15 cellular contexts compared by ENCODE assay signal in the genomic region with DNA sequence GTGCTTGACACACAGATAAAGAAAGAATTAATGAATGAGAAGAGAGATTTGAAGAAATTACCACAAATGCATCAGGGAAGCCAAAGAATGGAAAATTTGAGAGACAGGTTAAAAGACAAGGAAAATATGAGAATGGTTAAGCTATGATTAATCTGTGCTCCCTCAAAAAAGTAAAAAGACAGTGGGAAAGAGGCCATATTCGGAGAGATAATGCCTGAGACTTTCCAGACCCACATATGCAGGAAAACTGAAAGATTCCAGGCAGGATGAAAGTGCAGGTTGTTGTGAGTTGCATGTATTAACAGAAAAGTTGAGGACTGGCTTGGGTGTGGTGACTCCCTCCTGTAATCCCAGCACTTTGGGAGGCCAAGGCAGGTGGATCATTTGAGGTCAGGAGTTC.
A peak's percentile ranks its signal among the peaks of the same experiment; 100 is the strongest.
DNase-seq lines count a peak whose midpoint lies in the region; ATAC-seq, FAIRE-seq and TF ChIP-seq lines count a peak whose summit lies in the region.
"Had no signal": no experiment of that assay in that cellular context is flagged by ENCODE, and none has a peak within 500 bp of the region (broad histone marks: within the 10 kb centered on the region; RNA-seq: fewer than 3 reads in every experiment).

No MANE protein-coding gene starts in this region.

- no peaks in the 10 kb centered on the region for H3K9me3 Mint-ChIP-seq in stimulated activated memory B cell treated with anti-CD40 and anti-IgM and Interleukin-4, amounts not matched to agents 10 μg/mL and 1 μg/mL and 100 μg/mL, for 72 hours
- H3K9me3 Mint-ChIP-seq: CD4-positive, CD25-positive, alpha-beta regulatory T cell; HFFc6 had no signal

- no peaks in the 10 kb centered on the region for H3K79me2 ChIP-seq in HCT116 (ENCODE audit: insufficient read depth, low read length)
- H3K79me2 ChIP-seq in PC-9 (ENCODE audit: low read depth): no peaks in the 10 kb centered on the region
- H3K79me2 ChIP-seq in K562 (ENCODE audit: control insufficient read depth, insufficient read depth, low read length): no peaks in the 10 kb centered on the region
- no peaks in the 10 kb centered on the region for H3K79me2 ChIP-seq in hepatocyte

- in situ Hi-C loops in K562 (cut with MboI): no loop called here

- TF ChIP-seq POLR2A in HCT116 (IDR thresholded peaks at IDR 0.05; ENCODE audit: borderline replicate concordance, extremely low read depth, insufficient read depth, insufficient read length): no peak
- no peak for TF ChIP-seq POLR2A in K562 (conservative IDR thresholded peaks at IDR 0.05)

- FAIRE-seq in K562 (lab: Jason Lieb, UNC) (no peak), small intestine (lab: Jason Lieb, UNC) (no peak)
- FAIRE-seq: H1 had no signal

- H3K36me3 ChIP-seq in HCT116 (ENCODE audit: control insufficient read depth in 1 of 2, insufficient read depth in 2 of 2, low read length in 2 of 2): no peaks in the 10 kb centered on the region
- H3K36me3 ChIP-seq in PC-9 (ENCODE audit: low read depth): no peaks in the 10 kb centered on the region
- H3K36me3 ChIP-seq in K562 (ENCODE audit: control insufficient read depth, insufficient read depth, low read length): no peaks in the 10 kb centered on the region
- no peaks in the 10 kb centered on the region for H3K36me3 ChIP-seq in hepatocyte (replicated peaks; ENCODE audit: insufficient read depth, low read depth)
- H3K36me3 ChIP-seq in small intestine (ENCODE audit: control insufficient read depth in 2 of 2, insufficient read depth in 2 of 2, low read length in 2 of 2): no peaks in the 10 kb centered on the region
- H3K36me3 ChIP-seq: BLaER1, HAP-1 had no signal

- RAD21 ChIA-PET in HCT116 (lab: Charles Lee; ENCODE audit: low non-redundant PET in 1 of 2, low total read pairs in 2 of 2, uncharacterized antibody in 2 of 2, unreplicated experiment in 2 of 2): no interaction called here

- WGBS in K562 (ENCODE audit: insufficient coverage, low coverage, missing lambda C conversion rate): 7% methylated on average over 1 of the region's 1 CpG
- 54% methylated on average over 1 of the region's 1 CpG for WGBS in hepatocyte (ENCODE audit: low lambda C conversion rate, missing lambda C conversion rate)
- 53 to 75% (median 61%) methylated on average over 1 of the region's 1 CpG for WGBS in small intestine, 3 donors

- H3K4me2 ChIP-seq in HCT116 (ENCODE audit: low read length): peak overlapping the region; percentile 55; the same call in 1 of the 2 replicates
- H3K4me2 ChIP-seq in PC-9: no peak overlapping the region
- H3K4me2 ChIP-seq in K562 (ENCODE audit: insufficient read depth, low read length): no peak overlapping the region
- H3K4me2 ChIP-seq in hepatocyte: no peak overlapping the region
- H3K4me2 ChIP-seq: BLaER1 had no signal

- BruUV-seq in HCT116 (replicated peaks; lab: Mats Ljungman, UMichigan): no TSS peak
- BruUV-seq in PC-9 (replicated peaks; lab: Mats Ljungman, UMichigan): no TSS peak
- no TSS peak for BruUV-seq in K562 (replicated peaks; lab: Mats Ljungman, UMichigan)

- no peak overlapping the region for H3K4me3 Mint-ChIP-seq in stimulated activated memory B cell treated with anti-CD40 and anti-IgM and Interleukin-4, amounts not matched to agents 10 μg/mL and 1 μg/mL and 100 μg/mL, for 72 hours
- H3K4me3 Mint-ChIP-seq: CD4-positive, CD25-positive, alpha-beta regulatory T cell; HFFc6 had no signal

- H2AFZ ChIP-seq in HCT116 (ENCODE audit: low read depth, low read length, poor library complexity, severe bottlenecking) (no peak overlapping the region), PC-9 (no peak overlapping the region), K562 (ENCODE audit: low read depth, low read length) (no peak overlapping the region), hepatocyte (no peak overlapping the region)

- H3K4me1 Mint-ChIP-seq in stimulated activated memory B cell treated with anti-CD40 and anti-IgM and Interleukin-4, amounts not matched to agents 10 μg/mL and 1 μg/mL and 100 μg/mL, for 72 hours: peaks cover 42% of the 10 kb centered on the region

- H3K9me3 ChIP-seq in HCT116 (ENCODE audit: control insufficient read depth in 1 of 2, insufficient read depth in 1 of 2, low read depth in 1 of 2, low read length in 2 of 2): no peaks in the 10 kb centered on the region
- H3K9me3 ChIP-seq in PC-9 (ENCODE audit: insufficient read depth, low read depth): no peaks in the 10 kb centered on the region
- no peaks in the 10 kb centered on the region for H3K9me3 ChIP-seq in K562 (replicated peaks; ENCODE audit: control insufficient read depth, insufficient read depth, low read depth, low read length)
- no peaks in the 10 kb centered on the region for H3K9me3 ChIP-seq in hepatocyte (ENCODE audit: low read depth)
- H3K9me3 ChIP-seq in small intestine (ENCODE audit: control insufficient read depth, low read depth): no peaks in the 10 kb centered on the region
- H3K9me3 ChIP-seq: BLaER1, HAP-1 had no signal

- H3F3A ChIP-seq in PC-9 (ENCODE audit: insufficient read depth, low read depth): peaks cover 27% of the 10 kb centered on the region; the same call in 1 of the 2 replicates

- TF ChIP-seq EP300 in K562 (IDR thresholded peaks at IDR 0.05; ENCODE audit: low read length): no peak

- H3K4me1 ChIP-seq in HCT116 (ENCODE audit: control insufficient read depth in 1 of 2, insufficient read depth in 2 of 2, low read length in 2 of 2) (peaks cover 6 to 10% of the 10 kb centered on the region in 2 experiments), PC-9 (replicated peaks; ENCODE audit: insufficient read depth) (peaks cover 53% of the 10 kb centered on the region), K562 (replicated peaks in 1 of 2; ENCODE audit: control insufficient read depth in 2 of 2, insufficient read depth in 2 of 2, low read length in 2 of 2) (peaks cover 11 to 23% of the 10 kb centered on the region in 2 experiments; a peak in 4 of 5 replicates), hepatocyte (ENCODE audit: insufficient read depth) (no peaks in the 10 kb centered on the region), small intestine (ENCODE audit: control insufficient read depth in 2 of 2, insufficient read depth in 1 of 2, low read depth in 1 of 2, low read length in 1 of 2) (peaks cover 0 to 2% of the 10 kb centered on the region in 2 donors)
- H3K4me1 ChIP-seq: HAP-1 had no signal

- intact Hi-C loops in HCT116 (cut with micrococcal nuclease): no loop called here
- intact Hi-C loops in PC-9 (cut with micrococcal nuclease; ENCODE audit: unreplicated experiment): loop anchor here (5.0 to 10.0 kb wide), 3 partner anchors 84 to 606 kb away; no protein-coding TSS in a partner anchor
- intact Hi-C loops in K562 (cut with micrococcal nuclease): no loop called here

- no peak for DNase-seq in HCT116 (ENCODE audit: low read depth, low spot score)
- DNase-seq in PC-9: no peak
- no peak for DNase-seq in K562 (ENCODE audit: extremely low read depth in 1 of 4, low spot score in 3 of 4)
- no peak for DNase-seq in hepatocyte (ENCODE audit: low spot score)
- DNase-seq in small intestine: no peak
- DNase-seq in HuH-7.5 (ENCODE audit: low spot score): no peak
- DNase-seq: 8988T; AML-193; CD4-positive, CD25-positive, alpha-beta regulatory T cell; GF-D8 had no signal

- H3K36me3 Mint-ChIP-seq in stimulated activated memory B cell treated with anti-CD40 and anti-IgM and Interleukin-4, amounts not matched to agents 10 μg/mL and 1 μg/mL and 100 μg/mL, for 72 hours: no peaks in the 10 kb centered on the region
- H3K36me3 Mint-ChIP-seq: CD4-positive, CD25-positive, alpha-beta regulatory T cell had no signal

- no peaks in the 10 kb centered on the region for H3K9me2 ChIP-seq in HCT116 (ENCODE audit: insufficient read depth)
- H3K9me2 ChIP-seq in PC-9 (ENCODE audit: insufficient read depth): no peaks in the 10 kb centered on the region
- no peaks in the 10 kb centered on the region for H3K9me2 ChIP-seq in hepatocyte (replicated peaks; ENCODE audit: insufficient read depth)

- H3K27me3 Mint-ChIP-seq in stimulated activated memory B cell treated with anti-CD40 and anti-IgM and Interleukin-4, amounts not matched to agents 10 μg/mL and 1 μg/mL and 100 μg/mL, for 72 hours: no peaks in the 10 kb centered on the region

- TF ChIP-seq RAD21 in HCT116 (IDR thresholded peaks at IDR 0.05; ENCODE audit: low read depth) (no peak), K562 (CRISPR knock-in tag; conservative IDR thresholded peaks at IDR 0.05 in 1 of 2, IDR thresholded peaks at IDR 0.05 in 1 of 2) (no peak)

- no peak for TF ChIP-seq CTCF in HCT116 (IDR thresholded peaks at IDR 0.05 in 2 of 3, conservative IDR thresholded peaks at IDR 0.05 in 1 of 3; ENCODE audit: borderline replicate concordance in 1 of 3, insufficient read depth in 1 of 3, low read depth in 2 of 3, low read length in 2 of 3)
- no peak for TF ChIP-seq CTCF in PC-9 (conservative IDR thresholded peaks at IDR 0.05)
- TF ChIP-seq CTCF in K562 (IDR thresholded peaks at IDR 0.05 in 2 of 3, conservative IDR thresholded peaks at IDR 0.05 in 1 of 3; ENCODE audit: insufficient read depth in 2 of 3, low read depth in 1 of 3, low read length in 3 of 3): no peak
- no peak for TF ChIP-seq CTCF in hepatocyte (IDR thresholded peaks at IDR 0.05; ENCODE audit: poor library complexity)

- H3K4me3 ChIP-seq in HCT116 (replicated peaks in 1 of 2; ENCODE audit: low read depth in 1 of 2, low read length in 2 of 2) (no peak overlapping the region), PC-9 (no peak overlapping the region), K562 (no peak overlapping the region), hepatocyte (no peak overlapping the region), small intestine (ENCODE audit: low read depth in 1 of 2, low read length in 2 of 2) (no peak overlapping the region)
- H3K4me3 ChIP-seq: BLaER1, HAP-1 had no signal

- H3K9ac ChIP-seq in HCT116 (ENCODE audit: low read length) (no peak overlapping the region), K562 (ENCODE audit: insufficient read depth in 1 of 2, low read depth in 2 of 2, low read length in 2 of 2) (no peak overlapping the region)
- H3K9ac ChIP-seq: BLaER1 had no signal

- H3K9me1 ChIP-seq in K562 (ENCODE audit: control insufficient read depth, insufficient read depth, low read length): no peaks in the 10 kb centered on the region

- H3K27ac ChIP-seq in HCT116 (ENCODE audit: low read depth, low read length) (no peak overlapping the region), PC-9 (0 out of 2 replicates have a peak overlapping the region, but pooled peaks have one; percentile 44), K562 (ENCODE audit: extremely low read depth, low read depth, low read length) (no peak overlapping the region), hepatocyte (no peak overlapping the region), small intestine (ENCODE audit: low read depth in 1 of 2, low read length in 1 of 2) (no peak overlapping the region)
- H3K27ac ChIP-seq: BLaER1 had no signal

- no peaks in the 10 kb centered on the region for H4K20me1 ChIP-seq in HCT116 (ENCODE audit: insufficient read depth)
- H4K20me1 ChIP-seq in PC-9 (ENCODE audit: insufficient read depth): no peaks in the 10 kb centered on the region
- no peaks in the 10 kb centered on the region for H4K20me1 ChIP-seq in K562 (replicated peaks; ENCODE audit: control insufficient read depth, insufficient read depth, low read length)
- no peaks in the 10 kb centered on the region for H4K20me1 ChIP-seq in hepatocyte (ENCODE audit: insufficient read depth, poor library complexity, severe bottlenecking)

- H3K27ac Mint-ChIP-seq in stimulated activated memory B cell treated with anti-CD40 and anti-IgM and Interleukin-4, amounts not matched to agents 10 μg/mL and 1 μg/mL and 100 μg/mL, for 72 hours: peak overlapping the region; percentile 27
- H3K27ac Mint-ChIP-seq: HFFc6 had no signal

- CTCF ChIA-PET in HCT116 (lab: Charles Lee): interaction anchor here (0.6 to 1.6 kb wide), 3 partner anchors 14 to 997 kb away, joined by 3 to 7 read pairs (median 4); partner anchors contain the start of gene TLE3
- CTCF ChIA-PET in PC-9 (lab: Charles Lee): no interaction called here
- CTCF ChIA-PET in K562 (lab: Yijun Ruan, JAX; ENCODE audit: low intra/inter-chr PET ratio): no interaction called here

- H3K27me3 ChIP-seq in HCT116 (ENCODE audit: insufficient read depth, low read length) (no peaks in the 10 kb centered on the region; the same call in 1 of the 2 replicates), PC-9 (ENCODE audit: insufficient read depth, low read depth) (no peaks in the 10 kb centered on the region), K562 (ENCODE audit: control insufficient read depth in 2 of 2, insufficient read depth in 2 of 2, low read length in 2 of 2) (no peaks in the 10 kb centered on the region), hepatocyte (no peaks in the 10 kb centered on the region), small intestine (ENCODE audit: control insufficient read depth in 2 of 2, insufficient read depth in 2 of 2, low read length in 2 of 2) (no peaks in the 10 kb centered on the region)
- H3K27me3 ChIP-seq: BLaER1 had no signal

- POLR2A ChIA-PET in HCT116 (lab: Charles Lee) (interaction anchor here (0.6 kb wide), 1 partner anchor 27 kb away, joined by 3 read pairs; no protein-coding TSS in a partner anchor), PC-9 (lab: Charles Lee; ENCODE audit: unreplicated experiment) (no interaction called here), K562 (lab: Yijun Ruan, JAX) (no interaction called here)

- ATAC-seq in HCT116 (no peak), K562 (no peak)
- ATAC-seq in stimulated activated memory B cell treated with anti-CD40 and anti-IgM and Interleukin-4, amounts not matched to agents 10 μg/mL and 1 μg/mL and 100 μg/mL, for 72 hours: no peak
